8 cellular contexts compared by ENCODE assay signal in genomic region chr10:27240212-27240890, GRCh38. TPM values are rescaled to one million over a fixed set of nuclear protein-coding genes. Genes with fewer than 3 reads are reported as not detected.
DNase-seq lines count a peak whose midpoint lies in the region; TF ChIP-seq lines count a peak whose summit lies in the region.

TSS of gene ACBD5 (minus strand) at chr10:27240797. CDS start at chr10:27240688, 109 bp downstream.

- peaks cover 50% of the 10 kb centered on the region for H3K79me2 ChIP-seq in SK-N-SH (ENCODE audit: insufficient read depth)

- H3K4me3 ChIP-seq in H7 (ENCODE audit: insufficient read depth, low read depth, low read length) (peak within 1 kb of the TSS; percentile 83), MG63 (peak within 1 kb of the TSS; percentile 75), SK-N-SH (ENCODE audit: low read depth in 2 of 2, low read length in 1 of 2) (peak within 1 kb of the TSS; percentile 84 to 90), thyroid gland (replicated peaks in 1 of 3) (peak within 1 kb of the TSS; percentile 7 to 76 (median 39))

- peak within 1 kb of the TSS; percentile 83 for H3K9ac ChIP-seq in SK-N-SH

- H3K27ac Mint-ChIP-seq in activated naive CD4-positive, alpha-beta T cell treated with anti-CD3 and anti-CD28 coated beads, Interleukin-2, amount 50 U/mL, for 24 hours, result peak within 1 kb of the TSS; percentile 95

- H2AFZ ChIP-seq in SK-N-SH (ENCODE audit: low read depth), result peak within 1 kb of the TSS; percentile 91

- H3K4me2 ChIP-seq in SK-N-SH, result peak within 1 kb of the TSS; percentile 75

- H3K4me1 ChIP-seq in SK-N-SH (ENCODE audit: control insufficient read depth in 1 of 2, insufficient read depth in 2 of 2, low read depth in 1 of 2, low read length in 1 of 2) (peaks cover 4 to 16% of the 10 kb centered on the region in 2 experiments; a peak in 3 of 4 replicates), thyroid gland (peaks cover 7 to 26% of the 10 kb centered on the region in 2 donors)

- no peaks in the 10 kb centered on the region for H3K9me3 Mint-ChIP-seq in activated naive CD4-positive, alpha-beta T cell treated with anti-CD3 and anti-CD28 coated beads, Interleukin-2, amount 50 U/mL, for 24 hours

- POLR2A ChIA-PET in SK-N-SH (lab: Yijun Ruan, JAX), result interaction anchor here (0.5 to 1.2 kb wide), 5 partner anchors 68 to 1292 kb away, joined by 3 read pairs; partner anchors contain the start of gene YME1L1

- CTCF ChIA-PET in SK-N-SH (lab: Yijun Ruan, JAX), result interaction anchor here (0.9 to 2.3 kb wide), 5 partner anchors 10 to 120 kb away, joined by 3 to 8 read pairs (median 4); partner anchors contain the start of gene YME1L1

- peaks cover 42% of the 10 kb centered on the region for H3F3A ChIP-seq in SK-N-SH (replicated peaks; ENCODE audit: insufficient read depth)

- H4K20me1 ChIP-seq in SK-N-SH (ENCODE audit: insufficient read depth), result no peaks in the 10 kb centered on the region

- peak; percentile 13 to 88 for TF ChIP-seq POLR2A in thyroid gland (IDR thresholded peaks at IDR 0.05)

- peaks cover 2% of the 10 kb centered on the region for H3K36me3 Mint-ChIP-seq in activated naive CD4-positive, alpha-beta T cell treated with anti-CD3 and anti-CD28 coated beads, Interleukin-2, amount 50 U/mL, for 24 hours

- 3% methylated on average over 14 of the region's 48 CpGs for WGBS in SK-N-SH (ENCODE audit: low lambda C conversion rate)
- 0% methylated on average over 17 to 26 of the region's 48 CpGs for WGBS in thyroid gland, 2 donors

- H3K9me2 ChIP-seq in SK-N-SH, result no peaks in the 10 kb centered on the region; the same call in 1 of the 2 replicates

- H3K4me1 Mint-ChIP-seq in activated naive CD4-positive, alpha-beta T cell treated with anti-CD3 and anti-CD28 coated beads, Interleukin-2, amount 50 U/mL, for 24 hours, result peaks cover 30% of the 10 kb centered on the region

- H3K4me3 Mint-ChIP-seq in activated naive CD4-positive, alpha-beta T cell treated with anti-CD3 and anti-CD28 coated beads, Interleukin-2, amount 50 U/mL, for 24 hours, result peak within 1 kb of the TSS; percentile 98

- H3K36me3 ChIP-seq in H7 (replicated peaks; ENCODE audit: control insufficient read depth, insufficient read depth, low read length), result no peaks in the 10 kb centered on the region
- H3K36me3 ChIP-seq in MG63, result peaks cover 2% of the 10 kb centered on the region
- H3K36me3 ChIP-seq in SK-N-SH (replicated peaks in 1 of 2; ENCODE audit: control insufficient read depth in 1 of 2, insufficient read depth in 2 of 2, low read length in 1 of 2), result peaks cover 0 to 7% of the 10 kb centered on the region in 2 experiments
- no peaks in the 10 kb centered on the region for H3K36me3 ChIP-seq in thyroid gland

- DNase-seq in GF-D8 (lab: John Stamatoyannopoulos, UW) (peak; percentile 75), H7 (peak; percentile 85), MG63 (peak; percentile 91), SK-N-SH (peak; percentile 81), globus pallidus (ENCODE audit: low spot score) (peak; percentile 81), nucleus accumbens (lab: John Stamatoyannopoulos, UW) (peak in 55 of 56 donors; percentile 30 to 88 (median 76)), thyroid gland (peak; percentile 93 to 94)

- no peaks in the 10 kb centered on the region for H3K27me3 Mint-ChIP-seq in activated naive CD4-positive, alpha-beta T cell treated with anti-CD3 and anti-CD28 coated beads, Interleukin-2, amount 50 U/mL, for 24 hours

- intact Hi-C loops in thyroid gland (cut with DNase I), result no loop called here

- no peak for TF ChIP-seq RAD21 in SK-N-SH (IDR thresholded peaks at IDR 0.05; ENCODE audit: low read length)

- H3K27ac ChIP-seq in SK-N-SH (ENCODE audit: low read depth in 2 of 2, low read length in 1 of 2) (peak within 1 kb of the TSS; percentile 97 to 100), thyroid gland (peak within 1 kb of the TSS; percentile 94 to 97 (median 94))

- no peaks in the 10 kb centered on the region for H3K9me3 ChIP-seq in MG63
- H3K9me3 ChIP-seq in SK-N-SH, result no peaks in the 10 kb centered on the region; the same call in 1 of the 2 replicates
- no peaks in the 10 kb centered on the region for H3K9me3 ChIP-seq in thyroid gland

- TF ChIP-seq CTCF in SK-N-SH (IDR thresholded peaks at IDR 0.05), result no peak
- no peak for TF ChIP-seq CTCF in thyroid gland (IDR thresholded peaks at IDR 0.05)

- TF ChIP-seq EP300 in SK-N-SH (IDR thresholded peaks at IDR 0.05; ENCODE audit: borderline replicate concordance in 1 of 2, low read depth in 1 of 2, low read length in 1 of 2), result no peak

- H3K27me3 ChIP-seq in H7 (ENCODE audit: control insufficient read depth, insufficient read depth, low read length) (no peaks in the 10 kb centered on the region), MG63 (no peaks in the 10 kb centered on the region), SK-N-SH (ENCODE audit: insufficient read depth) (no peaks in the 10 kb centered on the region), thyroid gland (no peaks in the 10 kb centered on the region)

TF ChIP-seq in SK-N-SH, 30 proteins besides CTCF, POLR2A, EP300 and RAD21 (continues in another document):
- TF ChIP-seq MXI1 (IDR thresholded peaks at IDR 0.05; ENCODE audit: low read depth, low read length) (peak; percentile 88; the same call in 1 of the 2 replicates), SIN3A (IDR thresholded peaks at IDR 0.05; ENCODE audit: borderline replicate concordance, low read depth, low read length) (peak; percentile 88; the same call in 1 of the 2 replicates), TCF12 (IDR thresholded peaks at IDR 0.05) (0 out of 2 replicates have a peak, but pooled peaks have one; percentile 42), ZBTB33 (IDR thresholded peaks at IDR 0.05; ENCODE audit: borderline replicate concordance, low read depth) (no peak), EZH2phosphoT487 (IDR thresholded peaks at IDR 0.05; ENCODE audit: borderline replicate concordance, low read depth) (no peak), IRF3 (IDR thresholded peaks at IDR 0.05; ENCODE audit: low read depth, low read length) (no peak), ELF1 (IDR thresholded peaks at IDR 0.05) (no peak), GATA2 (CRISPR knock-in tag; IDR thresholded peaks at IDR 0.05) (no peak), MAX (IDR thresholded peaks at IDR 0.05; ENCODE audit: low read depth) (peak; percentile 59; the same call in 1 of the 2 replicates), FOXJ3 (CRISPR knock-in tag; IDR thresholded peaks at IDR 0.05) (no peak), TAF1 (IDR thresholded peaks at IDR 0.05; ENCODE audit: borderline replicate concordance, low read depth, low read length) (peak; percentile 79)

RNA-seq across cellular contexts. Expression of gene ACBD5, which starts in this region (rescaled TPM):
- 17.6 and 26.7 TPM in 2 replicates for total RNA-seq in H7 (2014; rRNA removed; shearing (Covaris generic))
- total RNA-seq in MG63 (2014; rRNA removed; shearing (Covaris generic); ENCODE audit: low replicate concordance), result 12.8 and 26.1 TPM in 2 replicates
- polyA plus RNA-seq in SK-N-SH (2012; rRNA removed), result 12.5 and 14.8 TPM in 2 replicates
- polyA plus RNA-seq in SK-N-SH (2012; cell fraction: cytosol; rRNA removed), result 18.3 and 22.1 TPM in 2 replicates
- 6.1 and 8.8 TPM in 2 replicates for polyA plus RNA-seq in SK-N-SH (2012; cell fraction: nucleus; rRNA removed)
- total RNA-seq in thyroid gland, result 10 to 100 TPM; 36.5 to 43.5 (median 41.2) TPM

Comparison
In these comparisons a context has a peak if more than half of its experiments do, and no peak if none do; other contexts are left out.
1. Peak in every context shown above with its lines: DNase-seq, H3K4me3 ChIP-seq and H3K27ac ChIP-seq.